In the genomic region with DNA sequence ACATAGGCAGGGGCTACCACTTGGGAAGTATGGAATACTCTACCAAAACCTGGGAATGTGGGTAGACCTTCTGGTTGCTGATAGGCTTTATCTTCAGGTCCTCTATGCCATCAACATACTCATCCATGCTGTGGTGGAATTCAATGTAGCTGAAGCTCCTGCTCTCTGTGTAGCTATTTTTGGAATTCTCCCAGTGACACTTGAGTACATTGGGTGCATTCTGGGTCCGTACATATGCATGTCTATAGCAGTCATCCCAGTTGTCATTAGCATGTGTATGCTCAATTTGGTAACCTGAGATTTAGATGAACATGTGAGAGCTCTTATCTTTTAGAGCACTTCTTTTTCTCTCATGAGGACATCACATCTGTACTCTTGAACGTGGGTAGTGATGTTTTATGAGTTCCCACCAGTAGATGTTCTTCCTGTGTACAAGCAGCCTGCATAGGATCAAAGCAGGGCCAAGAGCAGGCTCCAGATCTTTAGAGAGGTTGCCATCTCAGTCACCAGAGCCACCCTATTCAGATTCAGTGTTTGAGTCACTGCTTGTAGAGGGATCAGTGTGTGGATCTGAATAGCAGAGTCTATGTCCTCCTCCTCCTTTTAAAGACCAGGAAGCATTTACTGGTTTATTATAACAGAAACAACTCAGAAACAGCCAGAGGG, we compare ENCODE assay signal across 11 cellular contexts.
DNase-seq lines count a peak whose midpoint lies in the region; ATAC-seq lines count a peak whose summit lies in the region.
"Had no signal": no experiment of that assay in that cellular context is flagged by ENCODE, and none has a peak within 500 bp of the region (broad histone marks: within the 10 kb centered on the region; RNA-seq: fewer than 3 reads in every experiment).

No MANE protein-coding gene starts in this region.

- ATAC-seq in effector memory CD8-positive, alpha-beta T cell (replicated peaks), result no peak
- ATAC-seq in HG03175 (IDR thresholded peaks at IDR 0.05; ENCODE audit: unreplicated experiment) (no peak), GM21515 (IDR thresholded peaks at IDR 0.05; ENCODE audit: unreplicated experiment) (no peak)
- ATAC-seq: pancreas had no signal

- in situ Hi-C loops in KBM-7 (cut with MboI; ENCODE audit: low pct_unique_long_range_greater_than_20kb, low sequenced_read_pairs), result no loop called here

- H3K9me3 Mint-ChIP-seq in effector memory CD8-positive, alpha-beta T cell, result no peaks in the 10 kb centered on the region

- no peaks in the 10 kb centered on the region for H3K27me3 Mint-ChIP-seq in effector memory CD8-positive, alpha-beta T cell

- H3K4me3 Mint-ChIP-seq in effector memory CD8-positive, alpha-beta T cell, result no peak overlapping the region

- H3K27ac Mint-ChIP-seq in effector memory CD8-positive, alpha-beta T cell, result peak overlapping the region; percentile 12 to 57

- H3K4me1 Mint-ChIP-seq in effector memory CD8-positive, alpha-beta T cell (ENCODE audit: low read depth in 2 of 2), result peaks cover 52 to 75% of the 10 kb centered on the region in 2 donors

- peaks cover 10% of the 10 kb centered on the region for H3K36me3 Mint-ChIP-seq in effector memory CD8-positive, alpha-beta T cell (ENCODE audit: insufficient read depth)

- peak; percentile 16 for DNase-seq in stimulated activated CD4-positive, alpha-beta T cell treated with anti-CD3 and anti-CD28 coated beads, Interleukin-1b, Interleukin-23, amount 100 ng/mL, for 48 hours
- no peak for DNase-seq in stimulated activated CD4-positive, alpha-beta T cell treated with anti-CD3 and anti-CD28 coated beads, Interleukin-15, amount 100 ng/mL, for 24 hours
- peak; percentile 61 for DNase-seq in NCI-H2029 (lab: John Stamatoyannopoulos, UW)
- no peak for DNase-seq in effector memory CD8-positive, alpha-beta T cell
- DNase-seq in KBM-7, result no peak
- no peak for DNase-seq in SW 1271 (lab: John Stamatoyannopoulos, UW)
- DNase-seq: colonic mucosa, pancreas, Peyer's patch had no signal

Comparison
In these comparisons a context has a peak if more than half of its experiments do, and no peak if none do; other contexts are left out.
1. DNase-seq: peak in stimulated activated CD4-positive, alpha-beta T cell treated with anti-CD3 and anti-CD28 coated beads, Interleukin-1b, Interleukin-23, amount 100 ng/mL, for 48 hours (single experiment) and NCI-H2029 (single experiment); none in stimulated activated CD4-positive, alpha-beta T cell treated with anti-CD3 and anti-CD28 coated beads, Interleukin-15, amount 100 ng/mL, for 24 hours (single experiment), effector memory CD8-positive, alpha-beta T cell (0 of 3), KBM-7 (single experiment) and SW 1271 (0 of 2).